ENCODE assay signal across 21 cellular contexts in the genomic region with DNA sequence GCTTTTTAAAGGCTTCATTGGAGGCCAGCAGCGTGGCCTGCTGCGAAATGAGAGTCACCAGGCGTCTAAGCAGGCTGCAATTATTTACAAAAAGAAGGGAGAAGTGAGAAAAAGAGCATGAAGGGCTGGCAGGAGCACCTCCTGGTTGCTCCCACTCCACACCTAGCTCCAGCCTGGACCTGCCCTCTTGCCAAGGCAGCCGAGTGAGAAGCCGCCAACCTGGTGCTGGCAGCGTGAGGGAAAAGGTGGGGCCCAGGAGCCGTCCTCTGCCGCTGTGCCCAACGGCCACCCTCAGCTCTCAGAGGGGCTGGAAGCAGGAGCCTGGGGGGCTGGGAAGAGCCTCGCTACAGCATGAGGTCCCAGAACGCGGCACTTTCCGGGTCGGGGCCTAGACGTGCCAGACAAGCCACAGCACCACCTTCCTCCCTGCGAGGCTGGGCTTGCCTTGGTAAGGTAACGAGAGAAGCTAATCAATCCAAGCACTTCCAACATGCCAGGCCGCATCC. TPM values are rescaled to one million over a fixed set of nuclear protein-coding genes. Genes with fewer than 3 reads are reported as not detected.
DNase-seq lines count a peak whose midpoint lies in the region; ATAC-seq and TF ChIP-seq lines count a peak whose summit lies in the region.
"Had no signal": no experiment of that assay in that cellular context is flagged by ENCODE, and none has a peak within 500 bp of the region (broad histone marks: within the 10 kb centered on the region; RNA-seq: fewer than 3 reads in every experiment).

No MANE protein-coding gene starts in this region.

- TF ChIP-seq POLR2A in sigmoid colon (IDR thresholded peaks at IDR 0.05) (no peak), erythroblast (IDR thresholded peaks at IDR 0.05; ENCODE audit: low read length) (no peak)

- peak; percentile 39 for DNase-seq in G401 (ENCODE audit: low spot score)
- peak; percentile 54 for DNase-seq in epithelial cell of esophagus (ENCODE audit: low read depth)
- peak in 2 of 3 donors; percentile 37 to 42 for DNase-seq in right cardiac atrium
- DNase-seq in sigmoid colon = no peak
- DNase-seq in erythroblast (lab: John Stamatoyannopoulos, UW) = no peak
- DNase-seq in NCI-H2171 (lab: John Stamatoyannopoulos, UW) = no peak
- DNase-seq: ACHN; Caco-2; CD4-positive, CD25-positive, alpha-beta regulatory T cell; EL; NCI-H1105 treated with DMSO at 0.1 percent for 48 hours; NCI-H187; NCI-H446; NCI-H69; SJCRH30 had no signal

- TF ChIP-seq CTCF in epithelial cell of esophagus (IDR thresholded peaks at IDR 0.05; ENCODE audit: insufficient read depth, low read depth, low read length, missing control alignments) (no peak), sigmoid colon (IDR thresholded peaks at IDR 0.05) (no peak)

- peak overlapping the region; percentile 88 for H3K27ac ChIP-seq in right cardiac atrium (ENCODE audit: low read length)
- H3K27ac ChIP-seq in sigmoid colon = peak overlapping the region; percentile 38 to 81 (median 77)
- H3K27ac ChIP-seq: SJCRH30 had no signal

- H3K9me3 ChIP-seq in right cardiac atrium (ENCODE audit: control insufficient read depth, low read length) = no peaks in the 10 kb centered on the region
- no peaks in the 10 kb centered on the region for H3K9me3 ChIP-seq in sigmoid colon
- H3K9me3 ChIP-seq: Caco-2, HAP-1, SJCRH30 had no signal

- TF ChIP-seq EP300 in sigmoid colon (IDR thresholded peaks at IDR 0.05) = no peak

- 85% methylated on average over 18 of the region's 18 CpGs for WGBS in right cardiac atrium
- 81 to 91% methylated on average over 18 of the region's 18 CpGs for WGBS in sigmoid colon, 2 donors

- H3K27me3 ChIP-seq in right cardiac atrium (ENCODE audit: control insufficient read depth, insufficient read depth) (no peaks in the 10 kb centered on the region), sigmoid colon (no peaks in the 10 kb centered on the region)
- H3K27me3 ChIP-seq: SJCRH30 had no signal

- intact Hi-C loops in right cardiac atrium (cut with DNase I) = no loop called here
- intact Hi-C loops in sigmoid colon (cut with DNase I) = no loop called here

- H3K4me3 ChIP-seq in epithelial cell of esophagus (ENCODE audit: low read length) = no peak overlapping the region
- no peak overlapping the region for H3K4me3 ChIP-seq in right cardiac atrium (ENCODE audit: low read length)
- no peak overlapping the region for H3K4me3 ChIP-seq in sigmoid colon
- H3K4me3 ChIP-seq: HAP-1, SJCRH30 had no signal

- H3K36me3 ChIP-seq in sigmoid colon = no peaks in the 10 kb centered on the region
- H3K36me3 ChIP-seq: SJCRH30 had no signal

- in situ Hi-C loops in G401 (cut with HindIII; ENCODE audit: low sequenced_read_pairs) = no loop called here

- H3K4me1 ChIP-seq in right cardiac atrium (ENCODE audit: control insufficient read depth, insufficient read depth, low read length) (no peaks in the 10 kb centered on the region), sigmoid colon (peaks cover 0 to 65% (median 29%) of the 10 kb centered on the region in 4 donors)
- H3K4me1 ChIP-seq: Caco-2, HAP-1, SJCRH30 had no signal

- ATAC-seq in right cardiac atrium = no peak
- no peak for ATAC-seq in GM21825 (IDR thresholded peaks at IDR 0.05; ENCODE audit: unreplicated experiment)
- ATAC-seq in GM18909 (IDR thresholded peaks at IDR 0.05; ENCODE audit: poor library complexity, unreplicated experiment) = no peak

RNA-seq across cellular contexts. Expression of gene SLC6A8, which starts 16.3 kb away (rescaled TPM):
- total RNA-seq in G401 (2014; rRNA removed; shearing (Covaris generic)) = 13.1 and 14.5 TPM in 2 replicates
- total RNA-seq in right cardiac atrium = 100 to 1,000 TPM; 107 to 191 (median 151) TPM
- 131 TPM for polyA plus RNA-seq in right cardiac atrium
- total RNA-seq in sigmoid colon = 10 to 100 TPM; 31.9 to 60.7 (median 35.1) TPM
- 100 to 1,000 TPM in 1 of 3 donors, 10 to 100 TPM in 2; 67.9 to 158 (median 70.5) TPM for polyA plus RNA-seq in sigmoid colon

RNA-seq across cellular contexts. Expression of gene BCAP31, which starts 20.1 kb away (rescaled TPM):
- total RNA-seq in G401 (2014; rRNA removed; shearing (Covaris generic)) = 132 and 202 TPM in 2 replicates
- total RNA-seq in right cardiac atrium = 100 to 1,000 TPM; 111 to 143 (median 123) TPM
- polyA plus RNA-seq in right cardiac atrium = 149 TPM
- total RNA-seq in sigmoid colon = 100 to 1,000 TPM in 1 of 4 donors, 10 to 100 TPM in 3; 59.3 to 124 (median 70.4) TPM
- polyA plus RNA-seq in sigmoid colon = 100 to 1,000 TPM in 1 of 3 donors, 10 to 100 TPM in 2; 61.3 to 216 (median 70.9) TPM

RNA-seq across cellular contexts. Expression of gene ABCD1, which starts 20.6 kb away (rescaled TPM):
- total RNA-seq in G401 (2014; rRNA removed; shearing (Covaris generic)) = 5.3 and 6.8 TPM in 2 replicates
- total RNA-seq in right cardiac atrium (10 to 100 TPM; 14.1 to 15.9 (median 15.5) TPM), sigmoid colon (10 to 100 TPM; 11.0 to 21.3 (median 18.3) TPM)
- polyA plus RNA-seq in right cardiac atrium (11.0 TPM), sigmoid colon (10 to 100 TPM in 1 of 3 donors, 1 to 10 TPM in 2; 1.8 to 12.8 (median 3.2) TPM)

RNA-seq across cellular contexts. Expression of gene PNCK, which starts 30.5 kb away (rescaled TPM):
- 0.74 TPM in 1 of 2 replicates, not detected in the other for total RNA-seq in G401 (2014; rRNA removed; shearing (Covaris generic))
- total RNA-seq in right cardiac atrium = 10 to 100 TPM in 2 of 4 donors, 1 to 10 TPM in 2; 7.8 to 12.4 (median 11.0) TPM
- polyA plus RNA-seq in right cardiac atrium = 9.1 TPM
- 100 to 1,000 TPM in 1 of 4 donors, 10 to 100 TPM in 3; 33.9 to 135 (median 64.2) TPM for total RNA-seq in sigmoid colon
- polyA plus RNA-seq in sigmoid colon = 1 to 10 TPM in 1 of 3 donors, not detected in 2; 4.6 TPM
- total RNA-seq: Caco-2, HT1080, LHCN-M2, SJCRH30 had no signal
- polyA plus RNA-seq: CD4-positive, CD25-positive, alpha-beta regulatory T cell; IgD-negative memory B cell had no signal

RNA-seq across cellular contexts. Expression of gene DUSP9, which starts 57.1 kb away (rescaled TPM):
- total RNA-seq in G401 (2014; rRNA removed; shearing (Covaris generic)) = 0.20 and 2.5 TPM in 2 replicates
- under 1 TPM in 1 of 4 donors, not detected in 3; 0.14 TPM for total RNA-seq in right cardiac atrium
- not detected for polyA plus RNA-seq in right cardiac atrium
- total RNA-seq in sigmoid colon = not detected
- polyA plus RNA-seq in sigmoid colon = under 1 TPM in 1 of 3 donors, not detected in 2; 0.06 TPM
- total RNA-seq: CD4-positive, CD25-positive, alpha-beta regulatory T cell; HT1080; LHCN-M2 had no signal
- polyA plus RNA-seq: CD4-positive, CD25-positive, alpha-beta regulatory T cell; IgD-negative memory B cell had no signal

Comparison
In these comparisons a context has a peak if more than half of its experiments do, and no peak if none do; other contexts are left out.
1. DNase-seq: peak in G401 (single experiment), epithelial cell of esophagus (single experiment) and right cardiac atrium (2 of 3); none in sigmoid colon (single experiment), erythroblast (0 of 2) and NCI-H2171 (single experiment).